In the genomic region with DNA sequence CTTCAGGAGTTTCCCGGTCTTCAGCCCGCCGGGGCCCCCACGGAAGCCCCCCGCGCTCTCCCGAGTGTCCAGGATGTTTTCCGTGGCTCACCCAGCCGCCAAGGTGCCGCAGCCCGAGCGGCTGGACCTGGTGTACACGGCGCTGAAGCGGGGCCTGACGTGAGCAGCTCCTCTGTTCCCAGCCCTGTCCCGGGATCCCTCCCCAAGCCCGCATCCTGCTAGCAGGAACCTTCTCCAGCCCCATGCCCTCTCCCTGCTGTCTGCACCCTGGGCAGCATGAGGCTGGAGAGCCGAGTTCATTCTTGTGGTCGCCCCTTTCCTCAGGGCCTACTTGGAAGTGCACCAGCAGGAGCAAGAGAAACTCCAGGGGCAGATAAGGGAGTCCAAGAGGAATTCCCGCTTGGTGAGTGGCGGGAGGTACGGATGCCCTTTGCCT, we compare ENCODE assay signal across 7 cellular contexts. TPM values are rescaled to one million over a fixed set of nuclear protein-coding genes. Genes with fewer than 3 reads are reported as not detected.
DNase-seq lines count a peak whose midpoint lies in the region; ATAC-seq, FAIRE-seq and TF ChIP-seq lines count a peak whose summit lies in the region.
"Had no signal": no experiment of that assay in that cellular context is flagged by ENCODE, and none has a peak within 500 bp of the region (broad histone marks: within the 10 kb centered on the region; RNA-seq: fewer than 3 reads in every experiment).

No MANE protein-coding gene starts in this region.

- 58% methylated on average over 8 of the region's 23 CpGs for WGBS in esophagus muscularis mucosa
- WGBS in small intestine, 3 donors = 8 to 38% (median 19%) methylated on average over 12 to 23 of the region's 23 CpGs

- no peak for TF ChIP-seq CTCF in esophagus muscularis mucosa (IDR thresholded peaks at IDR 0.05)

- H3K36me3 ChIP-seq in esophagus muscularis mucosa (peaks cover 7 to 53% (median 49%) of the 10 kb centered on the region in 4 donors), small intestine (ENCODE audit: control insufficient read depth in 2 of 2, insufficient read depth in 2 of 2, low read length in 2 of 2) (peaks cover 0 to 2% of the 10 kb centered on the region in 2 donors)

- peak overlapping the region; percentile 75 to 84 (median 80) for H3K27ac ChIP-seq in esophagus muscularis mucosa (replicated peaks in 1 of 4)
- no peak overlapping the region for H3K27ac ChIP-seq in small intestine (ENCODE audit: low read depth in 1 of 2, low read length in 1 of 2)

- DNase-seq in RCC 7860 (ENCODE audit: low spot score) (peak; percentile 28), esophagus muscularis mucosa (ENCODE audit: extremely low spot score) (no peak), small intestine (peak; percentile 43)
- no peak for DNase-seq in stimulated activated CD4-positive, alpha-beta T cell treated with anti-CD3 and anti-CD28 coated beads, Interleukin-15, amount 100 ng/mL, for 24 hours

- TF ChIP-seq POLR2A in esophagus muscularis mucosa (IDR thresholded peaks at IDR 0.05; ENCODE audit: low read depth) = no peak

- H3K4me3 ChIP-seq in esophagus muscularis mucosa (peak overlapping the region; percentile 60 to 72 (median 62)), small intestine (ENCODE audit: low read depth in 1 of 2, low read length in 2 of 2) (peak overlapping the region; percentile 48 to 62)

- intact Hi-C loops in esophagus muscularis mucosa (cut with DNase I) = no loop called here

- H3K9me3 ChIP-seq in esophagus muscularis mucosa (no peaks in the 10 kb centered on the region), small intestine (ENCODE audit: control insufficient read depth, low read depth) (no peaks in the 10 kb centered on the region)

- H3K4me1 ChIP-seq in esophagus muscularis mucosa = peaks cover 62 to 81% (median 76%) of the 10 kb centered on the region in 4 donors
- no peaks in the 10 kb centered on the region for H3K4me1 ChIP-seq in small intestine (ENCODE audit: control insufficient read depth in 2 of 2, insufficient read depth in 1 of 2, low read depth in 1 of 2, low read length in 1 of 2)

- H3K27me3 ChIP-seq in esophagus muscularis mucosa (no peaks in the 10 kb centered on the region), small intestine (ENCODE audit: control insufficient read depth in 2 of 2, insufficient read depth in 2 of 2, low read length in 2 of 2) (no peaks in the 10 kb centered on the region)

- TF ChIP-seq EP300 in esophagus muscularis mucosa (IDR thresholded peaks at IDR 0.05) = no peak

- FAIRE-seq in RCC 7860 (lab: Jason Lieb, UNC) (no peak), small intestine (lab: Jason Lieb, UNC) (no peak)

- ATAC-seq in HG03342 (IDR thresholded peaks at IDR 0.05; ENCODE audit: unreplicated experiment) (no peak), HG03108 (IDR thresholded peaks at IDR 0.05; ENCODE audit: unreplicated experiment) (no peak)

RNA-seq across cellular contexts. Expression of a gene that starts 10.1 kb away (rescaled TPM):
- total RNA-seq in esophagus muscularis mucosa = 100 to 1,000 TPM in 1 of 4 donors, 10 to 100 TPM in 3; 63.1 to 108 (median 68.4) TPM
- 10 to 100 TPM in 2 of 3 donors, 1 to 10 TPM in 1; 2.9 to 19.1 (median 11.3) TPM for polyA plus RNA-seq in small intestine

RNA-seq across cellular contexts. Expression of a gene that starts 23.6 kb away (rescaled TPM):
- total RNA-seq in esophagus muscularis mucosa = 10 to 100 TPM; 27.5 to 46.3 (median 38.5) TPM
- polyA plus RNA-seq in small intestine = 10 to 100 TPM; 23.5 to 24.6 (median 23.7) TPM

RNA-seq across cellular contexts. Expression of a gene that starts 55.3 kb away (rescaled TPM):
- total RNA-seq in esophagus muscularis mucosa = not detected
- under 1 TPM in 1 of 3 donors, not detected in 2; 0.10 TPM for polyA plus RNA-seq in small intestine
- total RNA-seq: glomerular endothelial cell had no signal

RNA-seq across cellular contexts. Expression of a gene that starts 57.7 kb away (rescaled TPM):
- 100 to 1,000 TPM; 103 to 131 (median 119) TPM for total RNA-seq in esophagus muscularis mucosa
- 100 to 1,000 TPM; 120 to 158 (median 154) TPM for polyA plus RNA-seq in small intestine

Comparison
In these comparisons a context has a peak if more than half of its experiments do, and no peak if none do; other contexts are left out.
1. DNase-seq: peak in RCC 7860 (single experiment) and small intestine (single experiment); none in esophagus muscularis mucosa (single experiment) and stimulated activated CD4-positive, alpha-beta T cell treated with anti-CD3 and anti-CD28 coated beads, Interleukin-15, amount 100 ng/mL, for 24 hours (single experiment).
2. H3K27ac ChIP-seq: peak in esophagus muscularis mucosa (4 of 4); none in small intestine (0 of 2).